ENCODE assay signal across 8 cellular contexts in the genomic region with DNA sequence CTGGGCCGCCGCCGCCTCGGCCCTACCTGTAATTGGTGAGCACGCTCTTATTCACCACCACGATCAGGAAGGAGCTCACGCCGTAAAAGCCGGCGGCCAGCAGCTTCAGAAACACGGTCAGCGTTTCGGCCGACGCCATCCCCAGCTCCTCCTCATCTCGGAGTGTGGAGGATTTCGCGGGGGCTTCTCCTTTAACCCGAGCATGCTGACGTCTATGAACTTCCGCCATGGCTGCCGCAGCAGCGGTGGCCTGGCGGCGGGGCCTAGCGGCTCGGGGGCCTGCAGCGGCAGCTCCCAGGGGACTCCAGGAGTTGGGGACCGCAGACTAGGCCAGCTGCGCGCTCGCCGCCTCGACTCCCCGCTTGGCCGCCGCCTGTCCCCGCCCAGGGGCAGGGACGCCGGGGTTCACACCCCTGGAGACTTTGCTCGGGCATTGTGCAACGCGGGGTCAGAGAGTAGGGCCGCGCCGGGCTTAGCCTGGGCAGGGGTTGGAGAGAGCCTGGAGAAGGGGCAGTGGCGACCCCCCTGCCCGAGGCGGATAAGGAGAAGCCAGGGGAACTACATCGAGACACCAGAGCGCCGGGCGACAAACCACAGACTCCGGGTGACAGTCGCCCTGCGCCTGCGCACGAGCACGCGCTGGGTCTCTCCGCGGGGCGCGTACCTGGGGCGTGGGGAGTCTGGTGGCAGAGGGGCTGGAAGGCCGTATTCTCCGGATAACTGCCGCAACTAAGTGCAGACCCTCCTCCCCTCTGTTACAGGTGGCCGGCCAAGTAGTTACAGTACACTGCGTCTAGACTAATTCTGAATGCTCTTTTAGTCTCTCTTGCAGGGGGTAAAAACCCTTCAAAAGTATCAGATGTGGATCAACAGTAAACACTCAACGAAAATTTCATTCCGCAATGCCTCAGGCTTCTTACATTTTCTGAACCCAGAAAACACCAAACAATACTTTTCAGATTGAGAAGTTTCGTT. TPM values are rescaled to one million over a fixed set of nuclear protein-coding genes. Genes with fewer than 3 reads are reported as not detected.
DNase-seq lines count a peak whose midpoint lies in the region; ATAC-seq, FAIRE-seq and TF ChIP-seq lines count a peak whose summit lies in the region.

Gene SLC35D1 (minus strand): TSS at position 364 of the 975 bp plus-strand sequence. CDS start 135 bp downstream, at position 229.

- H3K36me3 ChIP-seq in OCI-LY1 (ENCODE audit: insufficient read depth, low read length) (peaks cover 16% of the 10 kb centered on the region), mucosa of descending colon (ENCODE audit: low read depth) (no peaks in the 10 kb centered on the region)

- H4K20me1 ChIP-seq in OCI-LY1 (ENCODE audit: insufficient read depth, low read length), result no peaks in the 10 kb centered on the region

- H3K9ac ChIP-seq in OCI-LY1 (ENCODE audit: low read length), result peak within 1 kb of the TSS; percentile 96

- no peaks in the 10 kb centered on the region for H3K9me3 ChIP-seq in OCI-LY1 (ENCODE audit: low read length)
- no peaks in the 10 kb centered on the region for H3K9me3 ChIP-seq in mucosa of descending colon

- peaks cover 21% of the 10 kb centered on the region for H3K79me2 ChIP-seq in OCI-LY1 (ENCODE audit: insufficient read depth, low read length)

- H3K27ac ChIP-seq in OCI-LY1 (ENCODE audit: low read depth, low read length, poor library complexity, severe bottlenecking), result peak within 1 kb of the TSS; percentile 83

- H3K9me2 ChIP-seq in OCI-LY1 (ENCODE audit: low read depth, low read length), result no peaks in the 10 kb centered on the region

- TF ChIP-seq CTCF in OCI-LY1 (IDR thresholded peaks at IDR 0.05; ENCODE audit: low read length) (no peak), mucosa of descending colon (IDR thresholded peaks at IDR 0.05) (no peak)

- no peaks in the 10 kb centered on the region for H3F3A ChIP-seq in OCI-LY1 (ENCODE audit: insufficient read depth, low read length)

- DNase-seq in D341Med (ENCODE audit: low spot score) (peak; percentile 92), HTR-8/SVneo (ENCODE audit: insufficient read length, low spot score) (peak; percentile 41), epidermal melanocyte (ENCODE audit: insufficient read length, low spot score) (peak; percentile 71), mucosa of descending colon (peak; percentile 86 to 90 (median 90))
- DNase-seq in activated CD8-positive, alpha-beta memory T cell treated with anti-CD3 and anti-CD28 coated beads, Interleukin-2, amount 50 U/mL, for 48 hours, result peak; percentile 88
- peak; percentile 47 to 53 for DNase-seq in stimulated activated CD8-positive, alpha-beta memory T cell treated with anti-CD3 and anti-CD28 coated beads, Interleukin-4, amount 100 ng/mL, for 4 hours (ENCODE audit: low read depth in 2 of 2, low spot score in 1 of 2)

- peak; percentile 76 for ATAC-seq in GM21381 (IDR thresholded peaks at IDR 0.05; ENCODE audit: unreplicated experiment)
- ATAC-seq in mucosa of descending colon, result peak; percentile 91

- intact Hi-C loops in mucosa of descending colon (cut with DNase I, micrococcal nuclease), result loop anchor here in 1 of 2 donors (5.0 kb wide), 1 partner anchor 88 kb away; no protein-coding TSS in a partner anchor

- peaks cover 20% of the 10 kb centered on the region for H3K4me1 ChIP-seq in OCI-LY1 (ENCODE audit: insufficient read depth, low read length, severe bottlenecking)
- peaks cover 15% of the 10 kb centered on the region for H3K4me1 ChIP-seq in mucosa of descending colon (ENCODE audit: low read depth)

- H3K4me3 ChIP-seq in OCI-LY1 (ENCODE audit: low read depth, low read length, poor library complexity, severe bottlenecking) (peak within 1 kb of the TSS; percentile 76), mucosa of descending colon (peak within 1 kb of the TSS; percentile 60)

- no peaks in the 10 kb centered on the region for H3K27me3 ChIP-seq in OCI-LY1 (ENCODE audit: insufficient read depth, low read length)

- H2AFZ ChIP-seq in OCI-LY1 (ENCODE audit: low read length), result peak within 1 kb of the TSS; percentile 78

- H3K4me2 ChIP-seq in OCI-LY1 (ENCODE audit: low read length), result peak within 1 kb of the TSS; percentile 93

- FAIRE-seq in HTR-8/SVneo (lab: Jason Lieb, UNC), result no peak

RNA-seq across cellular contexts. Expression of gene SLC35D1, which starts in this region (rescaled TPM):
- 10 to 100 TPM; 38.0 to 84.1 (median 67.9) TPM for total RNA-seq in mucosa of descending colon

Comparison
In these comparisons a context has a peak if more than half of its experiments do, and no peak if none do; other contexts are left out.
1. Peak in every context shown above with its lines: DNase-seq, ATAC-seq, H3K4me3 ChIP-seq and H3K27ac ChIP-seq.
2. DNase-seq: peak in every context shown above with its lines; median percentile 92 in D341Med; 90 in mucosa of descending colon; 88 in activated CD8-positive, alpha-beta memory T cell treated with anti-CD3 and anti-CD28 coated beads, Interleukin-2, amount 50 U/mL, for 48 hours; 71 in epidermal melanocyte; 50 in stimulated activated CD8-positive, alpha-beta memory T cell treated with anti-CD3 and anti-CD28 coated beads, Interleukin-4, amount 100 ng/mL, for 4 hours; 41 in HTR-8/SVneo.